16 cellular contexts compared by ENCODE assay signal in genomic region chr5:59791131-59791485, GRCh38.
DNase-seq lines count a peak whose midpoint lies in the region; ATAC-seq and TF ChIP-seq lines count a peak whose summit lies in the region.
"Had no signal": no experiment of that assay in that cellular context is flagged by ENCODE, and none has a peak within 500 bp of the region (broad histone marks: within the 10 kb centered on the region; RNA-seq: fewer than 3 reads in every experiment).

No MANE protein-coding gene starts in this region.

- no peak for DNase-seq in activated T-cell treated with anti-CD3 and anti-CD28 coated beads, Interleukin-2, amount 50 U/mL, for 72 hours
- no peak for DNase-seq in activated T-cell treated with anti-CD3 and anti-CD28 coated beads, Interleukin-2, amount 50 U/mL, for 4 hours
- DNase-seq in PC-3, result no peak
- DNase-seq in hepatocyte (ENCODE audit: low spot score), result no peak
- no peak for DNase-seq in A172 (ENCODE audit: low spot score)
- DNase-seq in chondrocyte (ENCODE audit: low spot score), result no peak
- DNase-seq: activated effector memory CD4-positive, alpha-beta T cell treated with anti-CD3 and anti-CD28 coated beads, Interleukin-2, amount 50 U/mL, for 16 hours; colonic mucosa; NCI-H2081 treated with DMSO at 0.1 percent for 48 hours; NCI-H526 treated with DMSO at 0.1 percent for 48 hours; occipital lobe; stimulated activated CD4-positive, alpha-beta T cell treated with anti-CD3 and anti-CD28 coated beads, Interleukin-12 subunit alpha, Interleukin-12 subunit beta, amount 100 ng/mL, for 4 hours; stimulated activated naive CD4-positive, alpha-beta T cell had no signal

- CTCF ChIA-PET in PC-3 (lab: Charles Lee), result interaction anchor here (0.9 kb wide), 1 partner anchor 210 kb away, joined by 3 read pairs; no protein-coding TSS in a partner anchor

- POLR2A ChIA-PET in PC-3 (lab: Charles Lee; ENCODE audit: unreplicated experiment), result interaction anchor here (1.1 to 1.3 kb wide), 2 partner anchors 23 to 26 kb away, joined by 4 to 27 read pairs; no protein-coding TSS in a partner anchor

- H3K4me2 ChIP-seq in PC-3 (ENCODE audit: low read length), result peak overlapping the region; percentile 79
- H3K4me2 ChIP-seq in hepatocyte, result peak overlapping the region; percentile 9

- H3K79me2 ChIP-seq in PC-3 (ENCODE audit: low read length), result no peaks in the 10 kb centered on the region
- no peaks in the 10 kb centered on the region for H3K79me2 ChIP-seq in hepatocyte

- peak overlapping the region; percentile 89 for H3K27ac Mint-ChIP-seq in activated T-cell treated with anti-CD3 and anti-CD28 coated beads, Interleukin-2, amount 50 U/mL, for 72 hours
- H3K27ac Mint-ChIP-seq in stimulated activated memory B cell treated with anti-CD40 and anti-IgM and Interleukin-4, amounts not matched to agents 10 μg/mL and 1 μg/mL and 100 μg/mL, for 72 hours, result peak overlapping the region; percentile 91
- H3K27ac Mint-ChIP-seq in chondrocyte (ENCODE audit: unreplicated experiment), result no peak overlapping the region

- peak overlapping the region; percentile 68 to 87 for H3K4me3 Mint-ChIP-seq in activated T-cell treated with anti-CD3 and anti-CD28 coated beads, Interleukin-2, amount 50 U/mL, for 72 hours
- no peak overlapping the region for H3K4me3 Mint-ChIP-seq in activated T-cell treated with anti-CD3 and anti-CD28 coated beads, Interleukin-2, amount 50 U/mL, for 4 hours
- H3K4me3 Mint-ChIP-seq in stimulated activated memory B cell treated with anti-CD40 and anti-IgM and Interleukin-4, amounts not matched to agents 10 μg/mL and 1 μg/mL and 100 μg/mL, for 72 hours, result no peak overlapping the region
- no peak overlapping the region for H3K4me3 Mint-ChIP-seq in chondrocyte (ENCODE audit: unreplicated experiment)

- BruUV-seq in PC-3 (replicated peaks; lab: Mats Ljungman, UMichigan), result no TSS peak

- H4K20me1 ChIP-seq in PC-3 (ENCODE audit: low read length) (no peaks in the 10 kb centered on the region), hepatocyte (ENCODE audit: insufficient read depth, poor library complexity, severe bottlenecking) (no peaks in the 10 kb centered on the region)

- TF ChIP-seq CTCF in PC-3 (conservative IDR thresholded peaks at IDR 0.05; ENCODE audit: low read depth, low read length) (no peak), hepatocyte (IDR thresholded peaks at IDR 0.05; ENCODE audit: poor library complexity) (no peak), chondrocyte (IDR thresholded peaks at IDR 0.05) (no peak)

- 60% methylated on average over 3 of the region's 3 CpGs for WGBS in hepatocyte (ENCODE audit: low lambda C conversion rate, missing lambda C conversion rate)

- peak overlapping the region; percentile 97 for H3K27ac ChIP-seq in PC-3 (ENCODE audit: low read length)
- H3K27ac ChIP-seq in hepatocyte, result peak overlapping the region; percentile 11
- H3K27ac ChIP-seq: colonic mucosa had no signal

- peaks cover 40% of the 10 kb centered on the region for H3K27me3 Mint-ChIP-seq in activated T-cell treated with anti-CD3 and anti-CD28 coated beads, Interleukin-2, amount 50 U/mL, for 72 hours (ENCODE audit: low read depth)
- H3K27me3 Mint-ChIP-seq in activated T-cell treated with anti-CD3 and anti-CD28 coated beads, Interleukin-2, amount 50 U/mL, for 4 hours (ENCODE audit: low read depth), result peaks cover 20% of the 10 kb centered on the region
- H3K27me3 Mint-ChIP-seq in stimulated activated memory B cell treated with anti-CD40 and anti-IgM and Interleukin-4, amounts not matched to agents 10 μg/mL and 1 μg/mL and 100 μg/mL, for 72 hours, result no peaks in the 10 kb centered on the region
- H3K27me3 Mint-ChIP-seq in chondrocyte (ENCODE audit: low read depth), result no peaks in the 10 kb centered on the region

- no peaks in the 10 kb centered on the region for H3K9me3 Mint-ChIP-seq in activated T-cell treated with anti-CD3 and anti-CD28 coated beads, Interleukin-2, amount 50 U/mL, for 72 hours
- H3K9me3 Mint-ChIP-seq in activated T-cell treated with anti-CD3 and anti-CD28 coated beads, Interleukin-2, amount 50 U/mL, for 4 hours, result no peaks in the 10 kb centered on the region
- H3K9me3 Mint-ChIP-seq in stimulated activated memory B cell treated with anti-CD40 and anti-IgM and Interleukin-4, amounts not matched to agents 10 μg/mL and 1 μg/mL and 100 μg/mL, for 72 hours, result no peaks in the 10 kb centered on the region
- no peaks in the 10 kb centered on the region for H3K9me3 Mint-ChIP-seq in chondrocyte (ENCODE audit: low read depth)

- H3K9me3 ChIP-seq in PC-3 (ENCODE audit: low read length) (no peaks in the 10 kb centered on the region), hepatocyte (ENCODE audit: low read depth) (no peaks in the 10 kb centered on the region)
- H3K9me3 ChIP-seq: colonic mucosa had no signal

- H2AFZ ChIP-seq in PC-3 (ENCODE audit: low read length) (no peak overlapping the region), hepatocyte (no peak overlapping the region)

- H3F3A ChIP-seq in PC-3 (ENCODE audit: low read length, unreplicated experiment), result no peaks in the 10 kb centered on the region

- H3K4me1 ChIP-seq in PC-3 (ENCODE audit: insufficient read depth, low read length), result peaks cover 54% of the 10 kb centered on the region
- H3K4me1 ChIP-seq in hepatocyte (ENCODE audit: insufficient read depth), result peaks cover 6% of the 10 kb centered on the region
- H3K4me1 ChIP-seq: colonic mucosa had no signal

- H3K9ac ChIP-seq in PC-3 (ENCODE audit: low read length), result peak overlapping the region; percentile 83

- H3K4me1 Mint-ChIP-seq in activated T-cell treated with anti-CD3 and anti-CD28 coated beads, Interleukin-2, amount 50 U/mL, for 72 hours (ENCODE audit: low read depth), result peaks cover 42% of the 10 kb centered on the region
- H3K4me1 Mint-ChIP-seq in activated T-cell treated with anti-CD3 and anti-CD28 coated beads, Interleukin-2, amount 50 U/mL, for 4 hours (ENCODE audit: low read depth), result peaks cover 10% of the 10 kb centered on the region
- peaks cover 43% of the 10 kb centered on the region for H3K4me1 Mint-ChIP-seq in stimulated activated memory B cell treated with anti-CD40 and anti-IgM and Interleukin-4, amounts not matched to agents 10 μg/mL and 1 μg/mL and 100 μg/mL, for 72 hours
- peaks cover 79% of the 10 kb centered on the region for H3K4me1 Mint-ChIP-seq in chondrocyte (ENCODE audit: low read depth)

- no peak for ATAC-seq in activated T-cell treated with anti-CD3 and anti-CD28 coated beads, Interleukin-2, amount 50 U/mL, for 72 hours (replicated peaks in 1 of 2)
- no peak for ATAC-seq in activated T-cell treated with anti-CD3 and anti-CD28 coated beads, Interleukin-2, amount 50 U/mL, for 4 hours
- ATAC-seq in PC-3, result no peak
- no peak for ATAC-seq in stimulated activated memory B cell treated with anti-CD40 and anti-IgM and Interleukin-4, amounts not matched to agents 10 μg/mL and 1 μg/mL and 100 μg/mL, for 72 hours
- no peak for ATAC-seq in GM19455 (IDR thresholded peaks at IDR 0.05; ENCODE audit: unreplicated experiment)
- ATAC-seq: Panc1 had no signal

- H3K27me3 ChIP-seq in PC-3 (ENCODE audit: low read length) (no peaks in the 10 kb centered on the region), hepatocyte (no peaks in the 10 kb centered on the region)
- H3K27me3 ChIP-seq: colonic mucosa had no signal

- no peaks in the 10 kb centered on the region for H3K36me3 Mint-ChIP-seq in activated T-cell treated with anti-CD3 and anti-CD28 coated beads, Interleukin-2, amount 50 U/mL, for 72 hours (ENCODE audit: insufficient read depth in 2 of 2)
- H3K36me3 Mint-ChIP-seq in activated T-cell treated with anti-CD3 and anti-CD28 coated beads, Interleukin-2, amount 50 U/mL, for 4 hours (ENCODE audit: insufficient read depth), result no peaks in the 10 kb centered on the region
- no peaks in the 10 kb centered on the region for H3K36me3 Mint-ChIP-seq in stimulated activated memory B cell treated with anti-CD40 and anti-IgM and Interleukin-4, amounts not matched to agents 10 μg/mL and 1 μg/mL and 100 μg/mL, for 72 hours
- no peaks in the 10 kb centered on the region for H3K36me3 Mint-ChIP-seq in chondrocyte (ENCODE audit: low read depth)

- H3K9me2 ChIP-seq in PC-3 (replicated peaks; ENCODE audit: low read length) (no peaks in the 10 kb centered on the region), hepatocyte (replicated peaks; ENCODE audit: insufficient read depth) (no peaks in the 10 kb centered on the region)

- intact Hi-C loops in PC-3 (cut with micrococcal nuclease), result loop anchor here (5.0 kb wide), 1 partner anchor 754 kb away; no protein-coding TSS in a partner anchor

- H3K36me3 ChIP-seq in PC-3 (ENCODE audit: low read depth, low read length) (no peaks in the 10 kb centered on the region), hepatocyte (replicated peaks; ENCODE audit: insufficient read depth, low read depth) (no peaks in the 10 kb centered on the region)
- H3K36me3 ChIP-seq: colonic mucosa had no signal

- H3K4me3 ChIP-seq in PC-3 (ENCODE audit: low read length), result no peak overlapping the region
- no peak overlapping the region for H3K4me3 ChIP-seq in hepatocyte
- H3K4me3 ChIP-seq: colonic mucosa had no signal

Comparison
In these comparisons a context has a peak if more than half of its experiments do, and no peak if none do; other contexts are left out.
1. H3K4me3 Mint-ChIP-seq: peak in activated T-cell treated with anti-CD3 and anti-CD28 coated beads, Interleukin-2, amount 50 U/mL, for 72 hours (2 of 2); none in activated T-cell treated with anti-CD3 and anti-CD28 coated beads, Interleukin-2, amount 50 U/mL, for 4 hours (single experiment), stimulated activated memory B cell treated with anti-CD40 and anti-IgM and Interleukin-4, amounts not matched to agents 10 μg/mL and 1 μg/mL and 100 μg/mL, for 72 hours (single experiment) and chondrocyte (single experiment).